Comparison of ENCODE assay signal across 1 cellular context in the genomic region with DNA sequence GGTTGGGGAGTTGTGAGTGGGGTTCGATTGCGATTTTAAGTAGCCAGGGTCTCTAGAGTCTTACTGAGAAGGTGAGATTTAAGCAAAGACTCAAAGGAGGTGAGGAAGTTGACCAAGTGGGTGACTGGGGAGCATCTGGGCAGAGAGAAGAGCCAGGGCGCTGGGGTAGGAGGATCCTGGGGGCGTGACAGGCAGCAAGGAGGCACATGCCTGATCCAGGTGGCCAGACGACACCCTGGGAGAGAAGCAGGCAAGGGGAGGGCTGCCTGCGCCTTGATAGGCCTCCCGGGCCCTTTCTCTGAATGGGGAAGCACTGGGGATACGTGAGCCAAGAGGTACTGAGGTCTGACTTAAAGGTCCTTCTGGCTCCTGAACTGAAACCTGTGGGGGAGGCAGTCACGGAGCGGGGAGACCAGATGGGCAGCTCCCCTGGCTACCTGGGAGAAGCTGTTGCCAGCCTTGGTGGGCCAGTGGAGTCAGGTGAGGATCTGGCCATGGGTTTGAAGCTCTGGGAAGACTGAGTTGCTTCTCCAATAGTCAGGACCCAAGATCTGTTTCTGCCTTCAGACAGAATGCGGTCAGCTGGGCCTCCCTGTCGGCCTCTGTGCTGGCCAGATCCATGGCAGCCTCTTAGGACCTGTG.
A peak's percentile ranks its signal among the peaks of the same experiment; 100 is the strongest.
TF ChIP-seq lines count a peak whose summit lies in the region.

No MANE protein-coding gene starts in this region.

TF ChIP-seq in K562, 482 proteins besides CTCF, POLR2A, EP300 and RAD21 (continued from another document):
- peak; percentile 59 for TF ChIP-seq POLR2G (IDR thresholded peaks at IDR 0.05; ENCODE audit: low read depth, low read length)
- TF ChIP-seq GABPB1 (CRISPR knock-in tag; IDR thresholded peaks at IDR 0.05) = 0 out of 2 replicates have a peak, but pooled peaks have one; percentile 3
- TF ChIP-seq ZNF77 (CRISPR knock-in tag; IDR thresholded peaks at IDR 0.05) = no peak
- TF ChIP-seq, protein P1, sequence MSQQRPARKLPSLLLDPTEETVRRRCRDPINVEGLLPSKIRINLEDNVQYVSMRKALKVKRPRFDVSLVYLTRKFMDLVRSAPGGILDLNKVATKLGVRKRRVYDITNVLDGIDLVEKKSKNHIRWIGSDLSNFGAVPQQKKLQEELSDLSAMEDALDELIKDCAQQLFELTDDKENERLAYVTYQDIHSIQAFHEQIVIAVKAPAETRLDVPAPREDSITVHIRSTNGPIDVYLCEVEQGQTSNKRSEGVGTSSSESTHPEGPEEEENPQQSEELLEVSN (IDR thresholded peaks at IDR 0.05; ENCODE audit: borderline replicate concordance in 1 of 2, extremely low read depth in 1 of 2, insufficient read depth in 1 of 2, insufficient read length in 1 of 2, low read depth in 1 of 2, low read length in 1 of 2, poor library complexity in 1 of 2, severe bottlenecking in 1 of 2) = peak in 1 of 2 experiments; percentile 62
TF ChIP-seq in K562: peak in this region for 14.
